ENCODE assay signal across 18 cellular contexts in the genomic region with DNA sequence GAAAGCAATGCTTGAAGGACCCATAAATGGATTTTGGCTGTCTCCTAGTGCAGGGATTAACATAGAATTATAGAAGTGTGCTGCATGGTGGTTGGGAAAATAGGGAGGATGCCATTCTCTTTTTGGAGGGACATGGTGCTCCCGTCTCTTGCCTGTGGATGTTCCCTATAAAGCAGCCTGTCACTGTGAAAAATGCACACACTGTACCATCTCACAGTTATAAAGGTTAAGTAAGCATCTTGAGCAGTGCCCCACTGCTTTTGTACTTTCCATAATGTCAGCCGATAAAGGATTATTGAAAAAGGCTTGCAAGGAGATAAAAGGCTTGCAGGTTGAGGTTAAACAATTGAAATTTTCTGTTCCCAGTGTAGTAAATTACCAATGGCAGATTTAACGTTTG.
"Had no signal": no experiment of that assay in that cellular context is flagged by ENCODE, and none has a peak within 500 bp of the region (broad histone marks: within the 10 kb centered on the region; RNA-seq: fewer than 3 reads in every experiment).

No MANE protein-coding gene starts in this region.

- H3K4me3 Mint-ChIP-seq: naive thymus-derived CD8-positive, alpha-beta T cell; neural crest cell had no signal

- H3K36me3 Mint-ChIP-seq: naive thymus-derived CD8-positive, alpha-beta T cell had no signal

- H3K4me1 Mint-ChIP-seq: naive thymus-derived CD8-positive, alpha-beta T cell had no signal

- FAIRE-seq: small intestine had no signal

- H3K9me3 ChIP-seq: heart left ventricle, stomach, thoracic aorta, transverse colon had no signal

- DNase-seq: effector CD4-positive, alpha-beta T cell; foreskin melanocyte; heart left ventricle; hippocampal formation; kidney glomerular epithelial cell; mesendoderm; naive thymus-derived CD8-positive, alpha-beta T cell; posterior cingulate gyrus; right cardiac atrium; small intestine; stimulated activated CD4-positive, alpha-beta T cell treated with anti-CD3 and anti-CD28 coated beads, Interleukin-12 subunit alpha, Interleukin-12 subunit beta, amount 100 ng/mL, for 4 hours; stimulated activated naive CD4-positive, alpha-beta T cell; stomach; substantia nigra; transverse colon had no signal

- H3K9me3 Mint-ChIP-seq: naive thymus-derived CD8-positive, alpha-beta T cell; neural crest cell had no signal

- H3K27me3 ChIP-seq: heart left ventricle, stomach had no signal

- H3K27ac ChIP-seq: coronary artery, heart left ventricle, stomach, thoracic aorta, transverse colon had no signal

- H3K4me3 ChIP-seq: coronary artery, heart left ventricle, stomach, thoracic aorta, transverse colon had no signal

- H3K4me1 ChIP-seq: transverse colon had no signal

- H3K36me3 ChIP-seq: heart left ventricle, stomach, thoracic aorta, transverse colon had no signal

- H3K27ac Mint-ChIP-seq: naive thymus-derived CD8-positive, alpha-beta T cell had no signal
